In the genomic region with DNA sequence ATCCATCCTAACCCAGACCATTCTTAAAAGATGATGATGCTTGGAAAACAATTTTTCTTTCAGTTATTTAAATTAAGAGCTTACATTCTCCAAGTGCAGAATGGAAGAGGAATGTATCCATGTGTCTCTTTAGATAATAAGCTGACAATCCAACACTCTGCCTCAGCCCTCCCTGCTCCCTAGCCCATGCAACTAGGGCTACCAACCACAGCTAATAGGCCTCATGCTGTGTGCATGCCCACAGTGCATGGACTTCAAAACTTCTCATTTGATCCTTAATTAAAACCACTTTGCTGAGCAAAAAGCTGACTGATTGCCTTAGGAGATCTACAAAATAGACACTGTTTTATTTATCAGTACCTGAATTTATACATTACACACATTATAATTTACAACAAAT, we compare ENCODE assay signal across 6 cellular contexts.
"Had no signal": no experiment of that assay in that cellular context is flagged by ENCODE, and none has a peak within 500 bp of the region (broad histone marks: within the 10 kb centered on the region; RNA-seq: fewer than 3 reads in every experiment).

No MANE protein-coding gene starts in this region.

- H3K9ac ChIP-seq: GM23248 had no signal

- H3K27ac ChIP-seq: GM23248, HL-60 had no signal

- H3K4me3 ChIP-seq: GM23248, HAP-1, K562 had no signal

- H3K9me3 ChIP-seq: HAP-1 had no signal

- DNase-seq: GM23248, HFFc6, IMR-90 had no signal

- H3K36me3 ChIP-seq: HAP-1 had no signal

- H3K4me1 ChIP-seq: HAP-1 had no signal

- H2AFZ ChIP-seq: GM23248 had no signal
